ENCODE assay signal across 8 cellular contexts in genomic region chr9:19379697-19380046, GRCh38. TPM values are rescaled to one million over a fixed set of nuclear protein-coding genes. Genes with fewer than 3 reads are reported as not detected.
A peak's percentile ranks its signal among the peaks of the same experiment; 100 is the strongest.
DNase-seq lines count a peak whose midpoint lies in the region; ATAC-seq and TF ChIP-seq lines count a peak whose summit lies in the region.

No MANE protein-coding gene starts in this region.

- H3K4me1 ChIP-seq in Peyer's patch (peaks cover 0 to 30% (median 4%) of the 10 kb centered on the region in 4 donors), tibial artery (peaks cover 0 to 28% (median 17%) of the 10 kb centered on the region in 4 donors)

- peak; percentile 28 for ATAC-seq in HG02938 (IDR thresholded peaks at IDR 0.05; ENCODE audit: unreplicated experiment)

- TF ChIP-seq POLR2A in Peyer's patch (IDR thresholded peaks at IDR 0.05), result no peak

- peak; percentile 28 for DNase-seq in stimulated activated CD4-positive, alpha-beta T cell treated with anti-CD3 and anti-CD28 coated beads, Interleukin-1b, Interleukin-23, amount 100 ng/mL, for 48 hours
- no peak for DNase-seq in stimulated activated CD4-positive, alpha-beta T cell treated with anti-CD3 and anti-CD28 coated beads, Interleukin-12 subunit alpha, Interleukin-12 subunit beta, amount 100 ng/mL, for 4 hours
- peak in 2 of 3 donors; percentile 47 to 64 for DNase-seq in Peyer's patch
- DNase-seq in coronary artery (ENCODE audit: low spot score), result no peak
- peak; percentile 55 for DNase-seq in lung microvascular endothelial cell (ENCODE audit: low read depth in 2 of 2)
- DNase-seq in tibial artery, result peak; percentile 26 to 75
- DNase-seq in NCI-H2171 treated with DMSO at 0.1 percent for 48 hours (lab: John Stamatoyannopoulos, UW), result no peak

- H3K27ac ChIP-seq in Peyer's patch (peak overlapping the region; percentile 89 to 96 (median 92)), coronary artery (peak overlapping the region; percentile 79 to 97), tibial artery (peak overlapping the region; percentile 92 to 93)

- H3K36me3 ChIP-seq in Peyer's patch (peaks cover 0 to 40% (median 0%) of the 10 kb centered on the region in 3 donors), tibial artery (peaks cover 34 to 42% (median 37%) of the 10 kb centered on the region in 3 donors)

- H3K4me3 ChIP-seq in Peyer's patch (peak overlapping the region; percentile 58 to 81 (median 76)), coronary artery (peak overlapping the region; percentile 85), tibial artery (peak overlapping the region; percentile 61 to 82)

- H3K9me3 ChIP-seq in Peyer's patch (no peaks in the 10 kb centered on the region), tibial artery (no peaks in the 10 kb centered on the region)

- no peaks in the 10 kb centered on the region for H3K27me3 ChIP-seq in Peyer's patch
- H3K27me3 ChIP-seq in tibial artery, result no peaks in the 10 kb centered on the region

- intact Hi-C loops in tibial artery (cut with DNase I; ENCODE audit: low total_unique reads), result loop anchor here (2.0 to 10.0 kb wide), 2 partner anchors 77 to 275 kb away; partner anchors contain the start of gene HAUS6

- no peak for TF ChIP-seq CTCF in Peyer's patch (IDR thresholded peaks at IDR 0.05)
- TF ChIP-seq CTCF in coronary artery (IDR thresholded peaks at IDR 0.05), result no peak
- no peak for TF ChIP-seq CTCF in tibial artery (IDR thresholded peaks at IDR 0.05)

RNA-seq across cellular contexts. Expression of gene RPS6, which starts 0.4 kb away (rescaled TPM):
- total RNA-seq in Peyer's patch (1,000 to 10,000 TPM in 1 of 4 donors, 100 to 1,000 TPM in 3; 547 to 1,432 (median 812) TPM), lung microvascular endothelial cell (1,736 and 1,991 TPM in 2 replicates)

RNA-seq across cellular contexts. Expression of gene ACER2, which starts 29.1 kb away (rescaled TPM):
- total RNA-seq in Peyer's patch (1 to 10 TPM; 3.5 to 4.2 (median 4.0) TPM), lung microvascular endothelial cell (6.1 and 6.2 TPM in 2 replicates)

Comparison
In these comparisons a context has a peak if more than half of its experiments do, and no peak if none do; other contexts are left out.
1. DNase-seq: peak in stimulated activated CD4-positive, alpha-beta T cell treated with anti-CD3 and anti-CD28 coated beads, Interleukin-1b, Interleukin-23, amount 100 ng/mL, for 48 hours (single experiment), Peyer's patch (2 of 3), lung microvascular endothelial cell (2 of 2) and tibial artery (2 of 2); none in stimulated activated CD4-positive, alpha-beta T cell treated with anti-CD3 and anti-CD28 coated beads, Interleukin-12 subunit alpha, Interleukin-12 subunit beta, amount 100 ng/mL, for 4 hours (single experiment), coronary artery (single experiment) and NCI-H2171 treated with DMSO at 0.1 percent for 48 hours (single experiment).
2. Peak in every context shown above with its lines, with median percentiles within 50 percentile points of each other: H3K27ac ChIP-seq and H3K4me3 ChIP-seq.